ENCODE assay signal across 8 cellular contexts in the genomic region with DNA sequence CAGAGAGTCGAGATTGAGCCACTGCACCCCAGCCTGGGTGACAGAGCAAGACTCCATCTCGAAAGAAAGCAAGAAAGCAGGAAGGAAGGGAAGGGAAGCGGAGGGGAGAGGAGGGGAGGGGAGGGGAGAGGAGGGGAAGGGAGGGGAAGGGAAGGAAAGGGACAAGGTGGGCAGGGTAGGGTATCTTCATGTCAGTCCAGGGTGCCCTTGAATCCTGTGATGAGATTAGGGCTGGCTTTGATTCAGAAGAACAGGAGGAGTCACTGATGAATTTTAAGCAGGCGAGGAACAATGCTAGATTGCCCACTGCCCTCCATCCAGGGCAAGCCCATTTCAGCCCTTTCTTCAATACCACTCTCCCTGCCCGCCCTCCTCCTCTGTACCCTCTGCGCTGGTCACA.
"Had no signal": no experiment of that assay in that cellular context is flagged by ENCODE, and none has a peak within 500 bp of the region (broad histone marks: within the 10 kb centered on the region; RNA-seq: fewer than 3 reads in every experiment).

No MANE protein-coding gene starts in this region.

- H3K9me3 Mint-ChIP-seq: HFFc6, IgD-negative memory B cell had no signal

- H3K36me3 ChIP-seq: HAP-1 had no signal

- DNase-seq: GM23248, GOT3, H7, HFFc6 had no signal

- H3K4me3 Mint-ChIP-seq: HFFc6, IgD-negative memory B cell had no signal

- H3K9ac ChIP-seq: GM23248 had no signal

- ATAC-seq: HCT116 had no signal

- H2AFZ ChIP-seq: GM23248 had no signal

- H3K4me3 ChIP-seq: GM23248, HAP-1 had no signal

- H3K27ac ChIP-seq: GM23248, HL-60 had no signal

- H3K4me1 ChIP-seq: HAP-1 had no signal

- H3K9me3 ChIP-seq: HAP-1 had no signal

- H3K27ac Mint-ChIP-seq: HFFc6, IgD-negative memory B cell had no signal
